16 cellular contexts compared by ENCODE assay signal in the genomic region with DNA sequence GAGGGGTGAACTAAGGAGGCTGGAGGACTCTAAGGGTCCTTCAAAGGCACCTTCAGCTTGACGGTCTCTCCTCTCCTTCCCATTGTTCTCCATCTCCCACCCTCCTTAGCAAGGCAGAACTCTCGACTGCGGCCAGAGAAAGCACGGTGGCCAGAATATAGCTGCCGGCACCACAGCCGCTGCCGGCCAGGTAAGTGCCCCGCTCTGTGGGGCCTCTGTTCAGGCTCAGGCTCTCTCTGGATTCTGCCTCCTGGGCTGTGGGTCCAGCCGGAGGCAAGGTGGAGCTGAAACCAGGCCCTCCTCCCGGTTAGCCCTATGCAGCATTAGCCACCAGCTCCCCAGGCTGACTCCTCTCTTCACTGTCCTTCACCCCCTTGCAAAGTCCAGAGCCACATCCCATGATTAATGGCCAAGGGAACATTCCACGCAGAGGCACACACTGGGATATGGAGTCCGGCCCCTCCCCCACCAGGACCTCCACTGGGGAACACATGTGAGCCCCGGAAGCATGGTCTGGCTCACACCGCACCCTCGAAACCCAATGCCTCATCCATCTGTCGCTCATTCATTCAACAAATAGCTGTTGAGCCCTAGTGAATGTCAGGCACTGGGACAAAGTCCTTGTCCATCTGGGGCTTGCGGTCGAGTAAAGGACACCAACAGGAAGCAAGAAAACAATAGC. TPM values are rescaled to one million over a fixed set of nuclear protein-coding genes. Genes with fewer than 3 reads are reported as not detected.
A peak's percentile ranks its signal among the peaks of the same experiment; 100 is the strongest.
DNase-seq lines count a peak whose midpoint lies in the region; ATAC-seq and TF ChIP-seq lines count a peak whose summit lies in the region.
"Had no signal": no experiment of that assay in that cellular context is flagged by ENCODE, and none has a peak within 500 bp of the region (broad histone marks: within the 10 kb centered on the region; RNA-seq: fewer than 3 reads in every experiment).

No MANE protein-coding gene starts in this region.

- TF ChIP-seq CTCF in tibial artery (IDR thresholded peaks at IDR 0.05): no peak

- H3K4me1 Mint-ChIP-seq in activated naive CD8-positive, alpha-beta T cell treated with anti-CD3 and anti-CD28 coated beads for 36 hours: peaks cover 7% of the 10 kb centered on the region
- H3K4me1 Mint-ChIP-seq in activated naive CD8-positive, alpha-beta T cell treated with anti-CD3 and anti-CD28 coated beads, Interleukin-2, amount 50 U/mL, for 24 hours: peaks cover 7% of the 10 kb centered on the region

- H3K27ac ChIP-seq in tibial artery: peak overlapping the region; percentile 51 to 61
- H3K27ac ChIP-seq: C4-2B had no signal

- peaks cover 0 to 92% (median 39%) of the 10 kb centered on the region in 4 donors for H3K4me1 ChIP-seq in tibial artery

- no peaks in the 10 kb centered on the region for H3K36me3 Mint-ChIP-seq in activated naive CD8-positive, alpha-beta T cell treated with anti-CD3 and anti-CD28 coated beads for 36 hours
- H3K36me3 Mint-ChIP-seq in activated naive CD8-positive, alpha-beta T cell treated with anti-CD3 and anti-CD28 coated beads, Interleukin-2, amount 50 U/mL, for 24 hours (ENCODE audit: low read depth): no peaks in the 10 kb centered on the region

- intact Hi-C loops in tibial artery (cut with DNase I; ENCODE audit: low total_unique reads): no loop called here

- H3K9me3 ChIP-seq in tibial artery: no peaks in the 10 kb centered on the region

- H3K27me3 ChIP-seq in tibial artery: no peaks in the 10 kb centered on the region

- no peak for DNase-seq in activated naive CD8-positive, alpha-beta T cell treated with anti-CD3 and anti-CD28 coated beads for 36 hours
- no peak for DNase-seq in activated naive CD8-positive, alpha-beta T cell treated with anti-CD3 and anti-CD28 coated beads, Interleukin-2, amount 50 U/mL, for 24 hours
- DNase-seq in SW480 (ENCODE audit: low spot score): peak; percentile 64
- DNase-seq in kidney tubule cell (ENCODE audit: low spot score): peak; percentile 40
- DNase-seq in tibial artery: no peak
- no peak for DNase-seq in AG08396 (ENCODE audit: low spot score)
- DNase-seq: COR-L47, KBM-7, NCI-H1105 treated with DMSO at 0.1 percent for 48 hours, NCI-H2029, NCI-H526, RPMI8226 had no signal

- peak overlapping the region; percentile 7 for H3K27ac Mint-ChIP-seq in activated naive CD8-positive, alpha-beta T cell treated with anti-CD3 and anti-CD28 coated beads for 36 hours
- H3K27ac Mint-ChIP-seq in activated naive CD8-positive, alpha-beta T cell treated with anti-CD3 and anti-CD28 coated beads, Interleukin-2, amount 50 U/mL, for 24 hours: no peak overlapping the region

- peaks cover 6% of the 10 kb centered on the region for H3K27me3 Mint-ChIP-seq in activated naive CD8-positive, alpha-beta T cell treated with anti-CD3 and anti-CD28 coated beads for 36 hours
- peaks cover 12% of the 10 kb centered on the region for H3K27me3 Mint-ChIP-seq in activated naive CD8-positive, alpha-beta T cell treated with anti-CD3 and anti-CD28 coated beads, Interleukin-2, amount 50 U/mL, for 24 hours

- H3K9me3 Mint-ChIP-seq in activated naive CD8-positive, alpha-beta T cell treated with anti-CD3 and anti-CD28 coated beads for 36 hours: no peaks in the 10 kb centered on the region
- H3K9me3 Mint-ChIP-seq in activated naive CD8-positive, alpha-beta T cell treated with anti-CD3 and anti-CD28 coated beads, Interleukin-2, amount 50 U/mL, for 24 hours: no peaks in the 10 kb centered on the region

- no peak for ATAC-seq in activated naive CD8-positive, alpha-beta T cell treated with anti-CD3 and anti-CD28 coated beads, Interleukin-2, amount 50 U/mL, for 24 hours
- ATAC-seq in GM18502 (IDR thresholded peaks at IDR 0.05; ENCODE audit: poor library complexity, unreplicated experiment): no peak
- ATAC-seq in HG02885 (IDR thresholded peaks at IDR 0.05; ENCODE audit: poor library complexity, unreplicated experiment): no peak
- ATAC-seq: GM12878 had no signal

- H3K4me3 ChIP-seq in tibial artery: no peak overlapping the region
- H3K4me3 ChIP-seq: GM12878 had no signal

- H3K36me3 ChIP-seq in tibial artery: peaks cover 0 to 28% (median 0%) of the 10 kb centered on the region in 3 donors

- no peak overlapping the region for H3K4me3 Mint-ChIP-seq in activated naive CD8-positive, alpha-beta T cell treated with anti-CD3 and anti-CD28 coated beads for 36 hours
- no peak overlapping the region for H3K4me3 Mint-ChIP-seq in activated naive CD8-positive, alpha-beta T cell treated with anti-CD3 and anti-CD28 coated beads, Interleukin-2, amount 50 U/mL, for 24 hours

RNA-seq across cellular contexts. Expression of a gene that starts 25.2 kb away (rescaled TPM):
- total RNA-seq in activated naive CD8-positive, alpha-beta T cell treated with anti-CD3 and anti-CD28 coated beads for 36 hours: under 1 TPM; 0.06 to 0.10 TPM

Comparison
In these comparisons a context has a peak if more than half of its experiments do, and no peak if none do; other contexts are left out.
1. DNase-seq: peak in SW480 (single experiment) and kidney tubule cell (single experiment); none in activated naive CD8-positive, alpha-beta T cell treated with anti-CD3 and anti-CD28 coated beads for 36 hours (single experiment), activated naive CD8-positive, alpha-beta T cell treated with anti-CD3 and anti-CD28 coated beads, Interleukin-2, amount 50 U/mL, for 24 hours (single experiment), tibial artery (0 of 2) and AG08396 (single experiment).